Comparison of ENCODE assay signal across 17 cellular contexts in the genomic region with DNA sequence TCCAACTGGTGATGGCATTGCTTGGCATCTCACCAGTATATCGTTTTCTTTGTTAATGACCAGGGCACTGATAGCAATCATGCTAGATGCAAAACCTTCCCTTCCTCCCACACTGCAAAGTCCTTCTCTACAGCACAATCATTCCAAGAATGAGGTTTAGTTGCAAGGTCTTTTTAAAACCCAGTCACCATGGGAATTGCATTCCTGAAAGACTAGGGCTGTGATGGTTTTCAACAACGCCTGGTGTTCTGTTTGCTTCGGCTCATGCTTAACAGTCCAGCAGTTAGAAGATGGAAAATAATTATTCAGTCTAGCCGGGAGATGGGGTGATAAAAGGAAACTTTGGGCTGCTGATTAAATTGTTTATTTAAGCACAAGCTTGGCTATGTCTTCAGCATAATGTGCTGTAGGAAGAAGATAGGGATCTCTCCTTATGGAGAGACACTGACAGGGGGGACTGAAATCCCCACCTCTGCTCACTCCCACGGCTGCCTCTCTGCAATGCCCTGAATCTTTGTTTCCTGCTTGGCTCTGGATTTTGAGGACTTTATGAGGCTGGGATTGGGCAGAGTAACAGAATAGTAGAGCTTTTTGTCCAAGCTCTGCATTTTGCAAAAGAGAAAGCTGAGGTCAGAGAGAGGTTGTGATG.
DNase-seq lines count a peak whose midpoint lies in the region; ATAC-seq and TF ChIP-seq lines count a peak whose summit lies in the region.
"Had no signal": no experiment of that assay in that cellular context is flagged by ENCODE, and none has a peak within 500 bp of the region (broad histone marks: within the 10 kb centered on the region; RNA-seq: fewer than 3 reads in every experiment).

No MANE protein-coding gene starts in this region.

- H3K27ac Mint-ChIP-seq in activated naive CD8-positive, alpha-beta T cell treated with anti-CD3 and anti-CD28 coated beads for 36 hours, result no peak overlapping the region
- H3K27ac Mint-ChIP-seq in activated CD8-positive, alpha-beta T cell treated with anti-CD3 and anti-CD28 coated beads for 36 hours, result no peak overlapping the region
- H3K27ac Mint-ChIP-seq: T-helper 1 cell treated with Interleukin-12 subunit alpha and Interleukin-12 subunit beta and Interleukin-4 antibody, amounts not matched to agents 30 μg/mL and 1 μg/mL, for 36 hours had no signal

- H3K9ac ChIP-seq in neuronal stem cell (ENCODE audit: low read depth, low read length, poor library complexity), result no peak overlapping the region

- no peak for TF ChIP-seq CTCF in fibroblast of villous mesenchyme (IDR thresholded peaks at IDR 0.05; ENCODE audit: insufficient read depth, low read depth, low read length)
- no peak for TF ChIP-seq CTCF in activated CD8-positive, alpha-beta T cell treated with anti-CD3 and anti-CD28 coated beads for 36 hours (IDR thresholded peaks at IDR 0.05)

- H3K4ac ChIP-seq in neuronal stem cell (ENCODE audit: low read length), result no peak overlapping the region

- H2BK5ac ChIP-seq in neuronal stem cell (ENCODE audit: low read length), result no peak overlapping the region

- no peaks in the 10 kb centered on the region for H3K36me3 Mint-ChIP-seq in activated naive CD8-positive, alpha-beta T cell treated with anti-CD3 and anti-CD28 coated beads for 36 hours
- H3K36me3 Mint-ChIP-seq in activated CD8-positive, alpha-beta T cell treated with anti-CD3 and anti-CD28 coated beads for 36 hours (ENCODE audit: low read depth), result no peaks in the 10 kb centered on the region

- CTCF ChIA-PET in activated CD8-positive, alpha-beta T cell treated with anti-CD3 and anti-CD28 coated beads for 36 hours (lab: Charles Lee), result no interaction called here

- H3K4me3 Mint-ChIP-seq in activated naive CD8-positive, alpha-beta T cell treated with anti-CD3 and anti-CD28 coated beads for 36 hours, result no peak overlapping the region
- H3K4me3 Mint-ChIP-seq in activated CD8-positive, alpha-beta T cell treated with anti-CD3 and anti-CD28 coated beads for 36 hours, result no peak overlapping the region
- H3K4me3 Mint-ChIP-seq: T-helper 1 cell treated with Interleukin-12 subunit alpha and Interleukin-12 subunit beta and Interleukin-4 antibody, amounts not matched to agents 30 μg/mL and 1 μg/mL, for 36 hours had no signal

- no peak overlapping the region for H4K8ac ChIP-seq in neuronal stem cell (ENCODE audit: low read depth, low read length)

- no peaks in the 10 kb centered on the region for H3K79me1 ChIP-seq in neuronal stem cell (ENCODE audit: low read depth, low read length)

- no peak overlapping the region for H4K91ac ChIP-seq in neuronal stem cell (ENCODE audit: low read depth, low read length, poor library complexity)

- no peaks in the 10 kb centered on the region for H3K27me3 Mint-ChIP-seq in activated naive CD8-positive, alpha-beta T cell treated with anti-CD3 and anti-CD28 coated beads for 36 hours
- no peaks in the 10 kb centered on the region for H3K27me3 Mint-ChIP-seq in activated CD8-positive, alpha-beta T cell treated with anti-CD3 and anti-CD28 coated beads for 36 hours

- H3K9me3 ChIP-seq in neuronal stem cell (replicated peaks in 1 of 2; ENCODE audit: control insufficient read depth in 2 of 2, insufficient read depth in 1 of 2, low read depth in 1 of 2, low read length in 2 of 2), result no peaks in the 10 kb centered on the region
- H3K9me3 ChIP-seq: esophagus muscularis mucosa had no signal

- ATAC-seq in GM19023 (IDR thresholded peaks at IDR 0.05; ENCODE audit: unreplicated experiment), result no peak
- no peak for ATAC-seq in activated CD4-positive, CD25-positive, alpha-beta regulatory T cell treated with anti-CD3 and anti-CD28 coated beads, Interleukin-2, amount 50 U/mL, for 24 hours
- no peak for ATAC-seq in activated CD8-positive, alpha-beta T cell treated with anti-CD3 and anti-CD28 coated beads for 36 hours

- H3K4me2 ChIP-seq in neuronal stem cell (ENCODE audit: insufficient read depth, low read length, poor library complexity, severe bottlenecking), result no peak overlapping the region
- H3K4me2 ChIP-seq: PC-9 had no signal

- H3K27ac ChIP-seq in neuronal stem cell (replicated peaks; ENCODE audit: low read length), result peak overlapping the region; percentile 26
- H3K27ac ChIP-seq: esophagus muscularis mucosa, PC-9 had no signal

- H3K4me1 ChIP-seq in neuronal stem cell (ENCODE audit: control insufficient read depth in 2 of 2, insufficient read depth in 1 of 2, low read depth in 1 of 2, low read length in 2 of 2), result no peaks in the 10 kb centered on the region

- H2BK12ac ChIP-seq in neuronal stem cell (ENCODE audit: low read length), result no peak overlapping the region

- no peak overlapping the region for H3K23ac ChIP-seq in neuronal stem cell (ENCODE audit: low read depth, low read length, poor library complexity)

- H2BK15ac ChIP-seq in neuronal stem cell (ENCODE audit: low read length), result no peak overlapping the region

- intact Hi-C loops in activated CD8-positive, alpha-beta T cell treated with anti-CD3 and anti-CD28 coated beads for 36 hours (cut with micrococcal nuclease), result no loop called here

- peak; percentile 2 for DNase-seq in COLO829 (ENCODE audit: low spot score)
- peak; percentile 62 for DNase-seq in RPMI7951 (ENCODE audit: low read depth)
- peak; percentile 34 for DNase-seq in fibroblast of villous mesenchyme (ENCODE audit: low read depth)
- no peak for DNase-seq in neuronal stem cell (ENCODE audit: low spot score)
- no peak for DNase-seq in activated naive CD8-positive, alpha-beta T cell treated with anti-CD3 and anti-CD28 coated beads for 36 hours
- DNase-seq in activated CD8-positive, alpha-beta T cell treated with anti-CD3 and anti-CD28 coated beads for 36 hours, result no peak
- DNase-seq: activated CD4-positive, alpha-beta T cell treated with anti-CD3 and anti-CD28 coated beads for 1 hour; DMS153; midbrain; NCI-H1436; NCI-H446; PC-9 had no signal

- H3K36me3 ChIP-seq in neuronal stem cell (replicated peaks in 1 of 2; ENCODE audit: control insufficient read depth in 2 of 2, insufficient read depth in 2 of 2, low read length in 2 of 2), result no peaks in the 10 kb centered on the region
- H3K36me3 ChIP-seq: esophagus muscularis mucosa had no signal

- no peaks in the 10 kb centered on the region for H3K4me1 Mint-ChIP-seq in activated naive CD8-positive, alpha-beta T cell treated with anti-CD3 and anti-CD28 coated beads for 36 hours
- H3K4me1 Mint-ChIP-seq in activated CD8-positive, alpha-beta T cell treated with anti-CD3 and anti-CD28 coated beads for 36 hours (ENCODE audit: low read depth), result no peaks in the 10 kb centered on the region

- no peak overlapping the region for H3K18ac ChIP-seq in neuronal stem cell (ENCODE audit: low read length)

- no CpG with 5 or more reads among the region's 5 CpGs for WGBS in neuronal stem cell (ENCODE audit: extremely low coverage in 2 of 2, insufficient read length in 2 of 2, insufficient replicate concordance in 1 of 2), 2 donors

- no peak overlapping the region for H2AFZ ChIP-seq in neuronal stem cell (ENCODE audit: low read length)
- H2AFZ ChIP-seq: PC-9 had no signal

- POLR2A ChIA-PET in activated CD8-positive, alpha-beta T cell treated with anti-CD3 and anti-CD28 coated beads for 36 hours (lab: Charles Lee), result no interaction called here

- no peak overlapping the region for H2BK120ac ChIP-seq in neuronal stem cell (ENCODE audit: low read depth, low read length)

- no peak overlapping the region for H3K14ac ChIP-seq in neuronal stem cell (ENCODE audit: low read length)

- no peaks in the 10 kb centered on the region for H3K9me3 Mint-ChIP-seq in activated naive CD8-positive, alpha-beta T cell treated with anti-CD3 and anti-CD28 coated beads for 36 hours
- H3K9me3 Mint-ChIP-seq in activated CD8-positive, alpha-beta T cell treated with anti-CD3 and anti-CD28 coated beads for 36 hours, result no peaks in the 10 kb centered on the region
- H3K9me3 Mint-ChIP-seq: T-helper 1 cell treated with Interleukin-12 subunit alpha and Interleukin-12 subunit beta and Interleukin-4 antibody, amounts not matched to agents 30 μg/mL and 1 μg/mL, for 36 hours had no signal

- peaks cover 0 to 3% (median 0%) of the 10 kb centered on the region in 3 experiments for H3K27me3 ChIP-seq in neuronal stem cell (ENCODE audit: control insufficient read depth in 3 of 3, insufficient read depth in 3 of 3, low read depth in 1 of 3, low read length in 3 of 3)
- H3K27me3 ChIP-seq: esophagus muscularis mucosa had no signal

- H2AK5ac ChIP-seq in neuronal stem cell (ENCODE audit: low read depth, low read length), result no peak overlapping the region

- H3K4me3 ChIP-seq in fibroblast of villous mesenchyme (ENCODE audit: low read depth, low read length) (no peak overlapping the region), neuronal stem cell (ENCODE audit: low read length in 2 of 2) (no peak overlapping the region)
- H3K4me3 ChIP-seq: coronary artery, esophagus muscularis mucosa, PC-9 had no signal

Comparison
In these comparisons a context has a peak if more than half of its experiments do, and no peak if none do; other contexts are left out.
1. DNase-seq: peak in COLO829 (single experiment), RPMI7951 (single experiment) and fibroblast of villous mesenchyme (single experiment); none in neuronal stem cell (single experiment), activated naive CD8-positive, alpha-beta T cell treated with anti-CD3 and anti-CD28 coated beads for 36 hours (single experiment) and activated CD8-positive, alpha-beta T cell treated with anti-CD3 and anti-CD28 coated beads for 36 hours (single experiment).